In the genomic region with DNA sequence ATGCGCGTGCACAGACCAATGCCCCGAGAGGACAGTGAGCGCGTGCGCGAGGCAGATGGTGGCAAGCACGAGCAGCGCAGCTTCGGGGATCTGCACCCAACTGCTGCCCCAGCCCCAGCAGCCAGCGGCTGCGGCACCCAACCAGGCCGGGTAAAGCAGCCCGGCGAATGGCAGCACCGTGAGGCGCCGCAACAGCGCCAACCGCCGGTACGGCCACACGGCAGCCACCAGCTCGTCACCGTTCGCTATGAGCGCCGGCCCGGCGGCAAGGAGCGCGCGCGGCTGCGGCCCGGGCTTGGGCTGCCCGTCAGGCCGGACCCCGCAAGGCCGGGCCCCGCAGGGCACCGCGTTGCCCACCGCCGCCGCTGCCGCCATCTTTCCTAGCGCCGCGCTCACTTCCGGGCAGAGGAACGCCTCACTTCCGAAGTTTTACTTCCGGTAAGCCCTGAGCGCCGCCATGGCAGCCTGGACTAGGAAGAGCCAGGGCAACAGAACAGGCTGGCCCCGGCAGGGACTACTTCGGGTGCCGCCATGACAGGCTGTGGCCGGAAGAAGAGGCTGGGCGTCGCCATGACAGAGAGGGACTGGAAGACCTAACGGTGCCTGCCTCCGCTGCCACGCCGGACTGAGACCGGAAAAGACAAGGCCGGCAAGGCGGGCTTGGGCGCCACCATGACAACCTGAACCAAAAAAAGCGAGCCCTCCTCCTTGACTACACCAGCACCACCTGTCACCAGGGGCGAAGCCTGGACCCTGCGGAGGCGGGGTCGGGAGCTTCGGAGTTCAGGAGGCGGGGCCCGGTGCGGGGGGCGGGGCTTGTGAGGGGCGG, we compare ENCODE assay signal across 8 cellular contexts. TPM values are rescaled to one million over a fixed set of nuclear protein-coding genes. Genes with fewer than 3 reads are reported as not detected.
DNase-seq lines count a peak whose midpoint lies in the region; ATAC-seq and TF ChIP-seq lines count a peak whose summit lies in the region.

ATP13A1 (minus strand) TSS at position 385 of the 829 bp plus-strand sequence; CDS start at position 375, 10 bp downstream.

- peak; percentile 88 to 100 (median 97) for DNase-seq in C1 segment of cervical spinal cord (lab: John Stamatoyannopoulos, UW)
- peak; percentile 94 to 96 for DNase-seq in NCI-H526 (lab: John Stamatoyannopoulos, UW)
- DNase-seq in activated CD4-positive, alpha-beta T cell treated with anti-CD3 and anti-CD28 coated beads for 48 hours, result peak; percentile 95
- DNase-seq in colonic mucosa, result peak; percentile 95
- peak; percentile 96 to 98 for DNase-seq in left colon
- DNase-seq in stimulated activated CD4-positive, alpha-beta T cell treated with anti-CD3 and anti-CD28 coated beads, Interleukin-1b, Interleukin-23, amount 100 ng/mL, for 48 hours, result peak; percentile 95

- ATAC-seq in GM19324 (IDR thresholded peaks at IDR 0.05; ENCODE audit: low FRiP score, unreplicated experiment) (peak; percentile 82), HG03469 (IDR thresholded peaks at IDR 0.05; ENCODE audit: unreplicated experiment) (peak; percentile 53), left colon (peak; percentile 87)

- no peaks in the 10 kb centered on the region for H3K9me3 ChIP-seq in colonic mucosa

- intact Hi-C loops in colonic mucosa (cut with DNase I) (no loop called here), left colon (cut with DNase I, micrococcal nuclease) (no loop called here)

- peak within 1 kb of the TSS; percentile 80 for H3K4me3 ChIP-seq in colonic mucosa

- H3K27me3 ChIP-seq in colonic mucosa, result no peaks in the 10 kb centered on the region

- H3K9ac ChIP-seq in colonic mucosa (ENCODE audit: low read depth in 2 of 2, low read length in 2 of 2), result peak within 1 kb of the TSS; percentile 91 to 94

- H3K4me1 ChIP-seq in colonic mucosa, result no peaks in the 10 kb centered on the region

- peaks cover 5% of the 10 kb centered on the region for H3K36me3 ChIP-seq in colonic mucosa

- peak within 1 kb of the TSS; percentile 83 for H3K27ac ChIP-seq in colonic mucosa

- no peak for TF ChIP-seq CTCF in colonic mucosa (IDR thresholded peaks at IDR 0.05)

RNA-seq across cellular contexts. Expression of gene ATP13A1, which starts in this region (rescaled TPM):
- total RNA-seq in colonic mucosa, result 10 to 100 TPM; 46.0 to 77.4 TPM
- total RNA-seq in left colon, result 10 to 100 TPM; 57.0 to 65.1 TPM

Comparison
In these comparisons a context has a peak if more than half of its experiments do, and no peak if none do; other contexts are left out.
1. Peak in every context shown above with its lines: DNase-seq, ATAC-seq, H3K4me3 ChIP-seq and H3K27ac ChIP-seq.